In genomic region chr14:73729015-73729330, GRCh38 we compare ENCODE assay signal across 10 cellular contexts. TPM values are rescaled to one million over a fixed set of nuclear protein-coding genes. Genes with fewer than 3 reads are reported as not detected.
DNase-seq lines count a peak whose midpoint lies in the region; ATAC-seq and TF ChIP-seq lines count a peak whose summit lies in the region.
"Had no signal": no experiment of that assay in that cellular context is flagged by ENCODE, and none has a peak within 500 bp of the region (broad histone marks: within the 10 kb centered on the region; RNA-seq: fewer than 3 reads in every experiment).

No MANE protein-coding gene starts in this region.

- H4K8ac ChIP-seq in IMR-90 (ENCODE audit: low read depth in 2 of 2, low read length in 2 of 2) = no peak overlapping the region

- no peak overlapping the region for H4K5ac ChIP-seq in IMR-90 (ENCODE audit: low read depth, low read length)

- POLR2A ChIA-PET in IMR-90 (lab: Charles Lee; ENCODE audit: unreplicated experiment) = interaction anchor here (0.5 kb wide), 1 partner anchor 9 kb away, joined by 3 read pairs; no protein-coding TSS in a partner anchor

- H2AFZ ChIP-seq in ACC112 (ENCODE audit: low read length, unreplicated experiment) (no peak overlapping the region), IMR-90 (replicated peaks; ENCODE audit: low read length, poor library complexity) (no peak overlapping the region), osteoblast (ENCODE audit: low read length) (no peak overlapping the region), Karpas-422 (ENCODE audit: low read length) (no peak overlapping the region)

- no peak overlapping the region for H2BK15ac ChIP-seq in IMR-90 (ENCODE audit: low read depth, low read length)

- WGBS in IMR-90 (ENCODE audit: extremely low coverage in 2 of 2, insufficient read length in 1 of 2), 2 experiments = 100% methylated on average over 1 of the region's 1 CpG; no CpG with 5 or more reads in 1 of the 2 experiments

- peak overlapping the region; percentile 3 for H2AK9ac ChIP-seq in IMR-90 (replicated peaks; ENCODE audit: low read depth, low read length, poor library complexity)

- H2BK120ac ChIP-seq in IMR-90 (ENCODE audit: low read depth, low read length) = no peak overlapping the region

- H3K4me3 ChIP-seq in ACC112 (ENCODE audit: low read depth, low read length) = no peak overlapping the region
- no peak overlapping the region for H3K4me3 ChIP-seq in IMR-90 (ENCODE audit: insufficient read depth, low read depth, low read length)
- H3K4me3 ChIP-seq in osteoblast (ENCODE audit: insufficient read depth, low read length) = no peak overlapping the region
- no peak overlapping the region for H3K4me3 ChIP-seq in H7 (ENCODE audit: insufficient read depth, low read depth, low read length)
- no peak overlapping the region for H3K4me3 ChIP-seq in Karpas-422 (ENCODE audit: low read length)
- H3K4me3 ChIP-seq: SJSA1 had no signal

- H3K4me1 ChIP-seq in ACC112 (ENCODE audit: control insufficient read depth, insufficient read depth, low read length, unreplicated experiment) = peaks cover 46% of the 10 kb centered on the region
- peaks cover 29% of the 10 kb centered on the region for H3K4me1 ChIP-seq in IMR-90 (ENCODE audit: control insufficient read depth, insufficient read depth, low read length)
- peaks cover 38% of the 10 kb centered on the region for H3K4me1 ChIP-seq in osteoblast (ENCODE audit: insufficient read depth, low read length)
- peaks cover 6% of the 10 kb centered on the region; the same call in 1 of the 2 replicates for H3K4me1 ChIP-seq in Karpas-422 (ENCODE audit: low read length)

- no peak for TF ChIP-seq RAD21 in IMR-90 (IDR thresholded peaks at IDR 0.05; ENCODE audit: low read length)

- dilution Hi-C loops in IMR-90 (cut with HindIII; ENCODE audit: low sequenced_read_pairs, unreplicated experiment) = no loop called here

- no peaks in the 10 kb centered on the region for H3K9me2 ChIP-seq in Karpas-422 (replicated peaks; ENCODE audit: insufficient read depth, low read length)

- H3K9me3 ChIP-seq in IMR-90 (ENCODE audit: control insufficient read depth, insufficient read depth, low read length) (no peaks in the 10 kb centered on the region), osteoblast (ENCODE audit: low read depth, low read length) (no peaks in the 10 kb centered on the region), Karpas-422 (ENCODE audit: low read length) (no peaks in the 10 kb centered on the region)
- H3K9me3 ChIP-seq: SJSA1 had no signal

- no peak overlapping the region for H3K4ac ChIP-seq in IMR-90 (ENCODE audit: low read depth, low read length)

- H4K20me1 ChIP-seq in IMR-90 (ENCODE audit: insufficient read depth, low read length) (peaks cover 35% of the 10 kb centered on the region; the same call in 1 of the 2 replicates), osteoblast (ENCODE audit: insufficient read depth, low read length) (peaks cover 25% of the 10 kb centered on the region), Karpas-422 (ENCODE audit: insufficient read depth, low read depth, low read length) (peaks cover 5% of the 10 kb centered on the region)

- H2AK5ac ChIP-seq in IMR-90 (ENCODE audit: low read depth, low read length) = no peak overlapping the region

- H3K9ac ChIP-seq in IMR-90 (ENCODE audit: low read depth, low read length) = no peak overlapping the region
- no peak overlapping the region for H3K9ac ChIP-seq in Karpas-422 (ENCODE audit: low read length)

- no peak for TF ChIP-seq CTCF in IMR-90 (conservative IDR thresholded peaks at IDR 0.05; ENCODE audit: low read depth, low read length)
- TF ChIP-seq CTCF in chondrocyte (IDR thresholded peaks at IDR 0.05) = peak; percentile 27
- TF ChIP-seq CTCF in osteoblast (IDR thresholded peaks at IDR 0.05; ENCODE audit: extremely low read depth, low read depth, low read length) = peak; percentile 4

- H3K23ac ChIP-seq in IMR-90 (ENCODE audit: low read depth, low read length) = no peak overlapping the region

- peaks cover 52% of the 10 kb centered on the region for H3K4me1 Mint-ChIP-seq in chondrocyte (ENCODE audit: low read depth)

- H3K18ac ChIP-seq in IMR-90 (ENCODE audit: low read depth, low read length) = no peak overlapping the region

- no peak overlapping the region for H3K14ac ChIP-seq in IMR-90 (replicated peaks; ENCODE audit: low read depth, low read length)

- CTCF ChIA-PET in IMR-90 (lab: Yijun Ruan, JAX) = interaction anchor here (0.6 to 1.7 kb wide), 7 partner anchors 12 to 97 kb away, joined by 3 to 12 read pairs (median 5); no protein-coding TSS in a partner anchor

- 0 out of 2 replicates have a peak, but pooled peaks cover 4% of the 10 kb centered on the region for H3K9me1 ChIP-seq in IMR-90 (ENCODE audit: insufficient read depth, low read length)

- intact Hi-C loops in IMR-90 (cut with micrococcal nuclease) = loop anchor here (2.0 to 10.0 kb wide), 3 partner anchors 96 to 308 kb away; no protein-coding TSS in a partner anchor

- H3K36me3 Mint-ChIP-seq in chondrocyte (ENCODE audit: low read depth) = peaks cover 20% of the 10 kb centered on the region

- H3K4me2 ChIP-seq in IMR-90 (ENCODE audit: low read depth, low read length) (no peak overlapping the region), osteoblast (ENCODE audit: insufficient read depth, low read length) (no peak overlapping the region), Karpas-422 (ENCODE audit: low read depth, low read length, poor library complexity, severe bottlenecking) (no peak overlapping the region)

- DNase-seq in IMR-90 (no peak), chondrocyte (ENCODE audit: low spot score) (no peak), osteoblast (ENCODE audit: insufficient read length, low spot score, missing footprints) (peak; percentile 38), H7 (no peak), Karpas-422 (no peak), foreskin melanocyte (no peak)
- DNase-seq: DMS 273 treated with DMSO at 0.1 percent for 48 hours had no signal

- in situ Hi-C loops in IMR-90 (cut with MboI; ENCODE audit: low sequenced_read_pairs) = no loop called here

- H3K27me3 ChIP-seq in ACC112 (ENCODE audit: insufficient read depth, low read length) (no peaks in the 10 kb centered on the region), IMR-90 (ENCODE audit: control insufficient read depth, insufficient read depth, low read length) (no peaks in the 10 kb centered on the region), osteoblast (ENCODE audit: insufficient read depth, low read length) (no peaks in the 10 kb centered on the region), H7 (ENCODE audit: control insufficient read depth, insufficient read depth, low read length) (no peaks in the 10 kb centered on the region), Karpas-422 (ENCODE audit: low read length) (no peaks in the 10 kb centered on the region)
- H3K27me3 ChIP-seq: SJSA1 had no signal

- ATAC-seq in IMR-90 (ENCODE audit: low read depth) (no peak), GM19397 (IDR thresholded peaks at IDR 0.05; ENCODE audit: unreplicated experiment) (no peak)

- H2BK20ac ChIP-seq in IMR-90 (ENCODE audit: low read depth, low read length) = no peak overlapping the region

- H3K79me2 ChIP-seq in ACC112 (ENCODE audit: control insufficient read depth, insufficient read depth, low read length, unreplicated experiment) (no peaks in the 10 kb centered on the region), osteoblast (ENCODE audit: insufficient read depth, low read length) (peaks cover 50% of the 10 kb centered on the region), Karpas-422 (ENCODE audit: low read length) (peaks cover 28% of the 10 kb centered on the region)

- peaks cover 15% of the 10 kb centered on the region for H3K36me3 ChIP-seq in ACC112 (ENCODE audit: insufficient read depth, low read length)
- H3K36me3 ChIP-seq in IMR-90 (ENCODE audit: control insufficient read depth, insufficient read depth, low read length) = peaks cover 55% of the 10 kb centered on the region
- H3K36me3 ChIP-seq in osteoblast (ENCODE audit: insufficient read depth, low read length) = peaks cover 64% of the 10 kb centered on the region
- H3K36me3 ChIP-seq in H7 (replicated peaks; ENCODE audit: control insufficient read depth, insufficient read depth, low read length) = peaks cover 6% of the 10 kb centered on the region
- H3K36me3 ChIP-seq in Karpas-422 (ENCODE audit: insufficient read depth, low read length) = peaks cover 55% of the 10 kb centered on the region

- peak overlapping the region; percentile 25 for H3K27ac Mint-ChIP-seq in chondrocyte (ENCODE audit: unreplicated experiment)

- H4K91ac ChIP-seq in IMR-90 (ENCODE audit: insufficient read depth, low read depth, low read length) = no peak overlapping the region

- no TSS peak for BruUV-seq in IMR-90 (replicated peaks; lab: Mats Ljungman, UMichigan)

- no peak for TF ChIP-seq POLR2A in IMR-90 (IDR thresholded peaks at IDR 0.05; ENCODE audit: low read depth, low read length)

- no peaks in the 10 kb centered on the region for H3K9me3 Mint-ChIP-seq in chondrocyte (ENCODE audit: low read depth)

- H3K27ac ChIP-seq in ACC112 (ENCODE audit: low read depth, low read length) (peak overlapping the region; percentile 4; the same call in 1 of the 2 replicates), IMR-90 (ENCODE audit: insufficient read depth, low read length) (no peak overlapping the region), osteoblast (ENCODE audit: low read depth, low read length) (peak overlapping the region; percentile 13), Karpas-422 (ENCODE audit: low read length) (no peak overlapping the region)
- H3K27ac ChIP-seq: SJSA1 had no signal

- no peak overlapping the region for H3K4me3 Mint-ChIP-seq in chondrocyte (ENCODE audit: unreplicated experiment)

- no peaks in the 10 kb centered on the region for H3K27me3 Mint-ChIP-seq in chondrocyte (ENCODE audit: low read depth)

- no peak overlapping the region for H2BK5ac ChIP-seq in IMR-90 (ENCODE audit: low read depth, low read length, poor library complexity, severe bottlenecking)

- no peak overlapping the region for H3K56ac ChIP-seq in IMR-90 (ENCODE audit: extremely low read depth, insufficient read depth, low read length)

- peaks cover 21 to 74% of the 10 kb centered on the region in 2 experiments for H3K79me1 ChIP-seq in IMR-90 (ENCODE audit: low read depth in 1 of 2, low read length in 2 of 2)

TF ChIP-seq in IMR-90, 13 proteins besides CTCF, POLR2A, EP300 and RAD21:
- TF ChIP-seq RCOR1 (IDR thresholded peaks at IDR 0.05; ENCODE audit: insufficient replicate concordance, low read length) = no peak

RNA-seq across cellular contexts. Expression of gene PNMA1, which starts 14.8 kb away (rescaled TPM):
- total RNA-seq in IMR-90 (2012; rRNA removed) = 6.5 and 7.5 TPM in 2 replicates
- 21.0 and 28.2 TPM in 2 replicates for polyA plus RNA-seq in IMR-90 (2012; rRNA removed)
- 22.6 and 27.0 TPM in 2 replicates for polyA plus RNA-seq in IMR-90 (2012; cell fraction: cytosol; rRNA removed)
- polyA plus RNA-seq in IMR-90 (2012; cell fraction: nucleus; rRNA removed; ENCODE audit: low replicate concordance) = 13.7 and 19.3 TPM in 2 replicates
- 72.0 to 85.2 TPM (median 72.1 TPM) in 3 replicates for total RNA-seq in chondrocyte
- 40.1 and 40.2 TPM in 2 replicates for total RNA-seq in osteoblast
- total RNA-seq in H7 (2014; rRNA removed; shearing (Covaris generic)) = 18.0 and 18.1 TPM in 2 replicates
- 7.4 and 7.7 TPM in 2 replicates for total RNA-seq in Karpas-422 (2014; rRNA removed; shearing (Covaris generic); ENCODE audit: low replicate concordance)

Comparison
In these comparisons a context has a peak if more than half of its experiments do, and no peak if none do; other contexts are left out.
1. H3K27ac ChIP-seq: peak in ACC112 (single experiment) and osteoblast (single experiment); none in IMR-90 (single experiment) and Karpas-422 (single experiment).